Comparison of ENCODE assay signal across 15 cellular contexts in the genomic region with DNA sequence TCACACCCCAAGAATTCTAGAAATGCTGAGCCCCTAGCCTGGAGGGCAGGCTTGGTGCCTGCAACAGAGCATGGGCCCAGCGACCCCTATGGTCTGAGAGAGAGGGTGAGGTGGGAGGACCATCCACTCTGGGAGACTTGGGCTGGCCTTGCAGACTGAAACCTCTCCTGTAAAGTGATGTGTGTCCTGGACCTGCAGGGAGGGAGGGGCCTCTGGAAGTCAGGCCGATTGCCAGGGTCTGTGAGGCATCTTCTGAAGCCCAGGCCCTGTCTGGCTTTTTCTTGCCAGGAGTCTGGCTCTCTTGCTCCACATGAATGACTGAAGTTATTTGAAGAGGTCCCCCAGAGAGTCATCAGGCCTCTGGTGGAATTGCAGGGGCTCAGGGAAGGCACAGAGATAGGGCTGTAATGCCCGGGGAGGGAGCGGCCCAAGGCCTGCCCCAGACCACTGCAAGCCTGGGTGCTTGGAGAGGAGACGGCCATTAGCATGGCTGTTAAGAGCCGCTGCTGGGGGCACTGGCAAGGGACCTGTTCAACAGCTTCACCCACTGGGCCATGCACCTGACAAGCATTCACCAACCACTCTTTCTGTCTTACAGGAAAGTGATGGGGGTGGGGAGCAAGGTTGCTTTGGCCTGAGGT. TPM values are rescaled to one million over a fixed set of nuclear protein-coding genes. Genes with fewer than 3 reads are reported as not detected.
"Had no signal": no experiment of that assay in that cellular context is flagged by ENCODE, and none has a peak within 500 bp of the region (broad histone marks: within the 10 kb centered on the region; RNA-seq: fewer than 3 reads in every experiment).

No MANE protein-coding gene starts in this region.

- ATAC-seq: sciatic nerve; stimulated activated memory B cell treated with anti-CD40 and anti-IgM and Interleukin-4, amounts not matched to agents 10 μg/mL and 1 μg/mL and 100 μg/mL, for 72 hours had no signal

- DNase-seq: effector CD4-positive, alpha-beta T cell; gastrocnemius medialis; heart right ventricle; mammary epithelial cell; natural killer cell; spleen had no signal

- H3K27ac Mint-ChIP-seq: natural killer cell; stimulated activated memory B cell treated with anti-CD40 and anti-IgM and Interleukin-4, amounts not matched to agents 10 μg/mL and 1 μg/mL and 100 μg/mL, for 72 hours; stimulated activated naive CD8-positive, alpha-beta T cell treated with anti-CD3 and anti-CD28 coated beads, Interleukin-15, Interleukin-2, amounts not matched to agents 100 ng/mL and 50 ng/mL, for 24 hours had no signal

- H3K4me3 ChIP-seq: mucosa of descending colon, tibial nerve had no signal

- H3K27me3 ChIP-seq: colonic mucosa had no signal

- H3K4me1 Mint-ChIP-seq: stimulated activated memory B cell treated with anti-CD40 and anti-IgM and Interleukin-4, amounts not matched to agents 10 μg/mL and 1 μg/mL and 100 μg/mL, for 72 hours had no signal

- H3K27ac ChIP-seq: colonic mucosa, gastrocnemius medialis, heart right ventricle, neutrophil, spleen, tibial nerve had no signal

- H3K9me3 Mint-ChIP-seq: natural killer cell; stimulated activated memory B cell treated with anti-CD40 and anti-IgM and Interleukin-4, amounts not matched to agents 10 μg/mL and 1 μg/mL and 100 μg/mL, for 72 hours; stimulated activated naive CD8-positive, alpha-beta T cell treated with anti-CD3 and anti-CD28 coated beads, Interleukin-15, Interleukin-2, amounts not matched to agents 100 ng/mL and 50 ng/mL, for 24 hours had no signal

- H3K36me3 ChIP-seq: colonic mucosa, gastrocnemius medialis, heart right ventricle, neutrophil, spleen, tibial nerve had no signal

- H3K4me3 Mint-ChIP-seq: stimulated activated memory B cell treated with anti-CD40 and anti-IgM and Interleukin-4, amounts not matched to agents 10 μg/mL and 1 μg/mL and 100 μg/mL, for 72 hours had no signal

- H3K36me3 Mint-ChIP-seq: natural killer cell; stimulated activated memory B cell treated with anti-CD40 and anti-IgM and Interleukin-4, amounts not matched to agents 10 μg/mL and 1 μg/mL and 100 μg/mL, for 72 hours had no signal

- H3K9me3 ChIP-seq: colonic mucosa, gastrocnemius medialis, heart right ventricle, mucosa of descending colon, neutrophil, spleen, tibial nerve had no signal

RNA-seq across cellular contexts. Expression of gene CHRNA7, which starts 56.0 kb away (rescaled TPM):
- total RNA-seq: fibroblast of villous mesenchyme, left lobe of liver had no signal
